Comparison of ENCODE assay signal across 9 cellular contexts in genomic region chr3:111547645-111548044, GRCh38. TPM values are rescaled to one million over a fixed set of nuclear protein-coding genes. Genes with fewer than 3 reads are reported as not detected.
DNase-seq lines count a peak whose midpoint lies in the region; ATAC-seq and TF ChIP-seq lines count a peak whose summit lies in the region.
"Had no signal": no experiment of that assay in that cellular context is flagged by ENCODE, and none has a peak within 500 bp of the region (broad histone marks: within the 10 kb centered on the region; RNA-seq: fewer than 3 reads in every experiment).

No MANE protein-coding gene starts in this region.

- no peak overlapping the region for H3K56ac ChIP-seq in H9 (ENCODE audit: insufficient read length, low read depth, low read length)

- H3T11ph ChIP-seq in H9 (ENCODE audit: low read length) = no peak overlapping the region

- no peaks in the 10 kb centered on the region for H3K27me3 ChIP-seq in SK-N-SH (ENCODE audit: insufficient read depth)
- H3K27me3 ChIP-seq in H9 (ENCODE audit: insufficient read depth, low read length) = no peaks in the 10 kb centered on the region

- H3K4me3 Mint-ChIP-seq in central memory CD8-positive, alpha-beta T cell = no peak overlapping the region
- no peak overlapping the region for H3K4me3 Mint-ChIP-seq in H9
- H3K4me3 Mint-ChIP-seq: neural crest cell had no signal

- no peak overlapping the region for H3K4ac ChIP-seq in H9 (ENCODE audit: low read depth, low read length)

- DNase-seq in KG1 (lab: John Stamatoyannopoulos, UW) = peak; percentile 68
- peak in 1 of 2 donors; percentile 30 for DNase-seq in central memory CD8-positive, alpha-beta T cell (ENCODE audit: low spot score in 2 of 2)
- no peak for DNase-seq in SK-N-SH
- DNase-seq in H9 = no peak
- DNase-seq in NCI-H2227 (lab: John Stamatoyannopoulos, UW; ENCODE audit: unreplicated experiment) = no peak
- DNase-seq in DMS153 (lab: John Stamatoyannopoulos, UW) = no peak

- no peak overlapping the region for H3K14ac ChIP-seq in H9 (ENCODE audit: insufficient read depth, low read length)

- peaks cover 40% of the 10 kb centered on the region for H3K4me1 Mint-ChIP-seq in central memory CD8-positive, alpha-beta T cell
- H3K4me1 Mint-ChIP-seq in H9 = no peaks in the 10 kb centered on the region; a peak in 2 of 4 replicates

- H3K23me2 ChIP-seq in H9 (ENCODE audit: insufficient read length, low read depth, low read length, poor library complexity, severe bottlenecking) = no peaks in the 10 kb centered on the region

- H3F3A ChIP-seq in SK-N-SH (replicated peaks; ENCODE audit: insufficient read depth) = no peaks in the 10 kb centered on the region

- no peaks in the 10 kb centered on the region for H3K79me2 ChIP-seq in SK-N-SH (ENCODE audit: insufficient read depth)
- 0 out of 2 replicates have a peak, but pooled peaks cover 1% of the 10 kb centered on the region for H3K79me2 ChIP-seq in H9 (ENCODE audit: insufficient read depth, low read length)

- no peak for TF ChIP-seq CTCF in SK-N-SH (IDR thresholded peaks at IDR 0.05)
- TF ChIP-seq CTCF in H9 (conservative IDR thresholded peaks at IDR 0.05) = no peak

- H2BK20ac ChIP-seq in H9 (ENCODE audit: low read depth, low read length, poor library complexity, severe bottlenecking) = no peak overlapping the region

- 92% methylated on average over 4 of the region's 4 CpGs for WGBS in SK-N-SH (ENCODE audit: low lambda C conversion rate)
- WGBS in H9 (ENCODE audit: extremely low coverage, insufficient read length, low lambda C conversion rate) = no CpG with 5 or more reads among the region's 4 CpGs

- no peaks in the 10 kb centered on the region for H3K9me3 Mint-ChIP-seq in central memory CD8-positive, alpha-beta T cell
- H3K9me3 Mint-ChIP-seq in H9 = no peaks in the 10 kb centered on the region
- H3K9me3 Mint-ChIP-seq: neural crest cell had no signal

- H3K27ac Mint-ChIP-seq in central memory CD8-positive, alpha-beta T cell (ENCODE audit: low read depth) = no peak overlapping the region
- no peak overlapping the region for H3K27ac Mint-ChIP-seq in H9

- ATAC-seq in GM18498 (IDR thresholded peaks at IDR 0.05; ENCODE audit: unreplicated experiment) = peak; percentile 86
- peak; percentile 85 for ATAC-seq in GM21576 (IDR thresholded peaks at IDR 0.05; ENCODE audit: unreplicated experiment)
- ATAC-seq in central memory CD8-positive, alpha-beta T cell (replicated peaks; ENCODE audit: extremely low read depth, poor library complexity, severe bottlenecking) = peak; percentile 59

- POLR2A ChIA-PET in SK-N-SH (lab: Yijun Ruan, JAX) = no interaction called here

- no peaks in the 10 kb centered on the region for H3K79me1 ChIP-seq in H9 (ENCODE audit: insufficient read depth, low read depth, low read length, poor library complexity, severe bottlenecking)

- H3K27me3 Mint-ChIP-seq in central memory CD8-positive, alpha-beta T cell = no peaks in the 10 kb centered on the region
- no peaks in the 10 kb centered on the region for H3K27me3 Mint-ChIP-seq in H9 (ENCODE audit: low read depth)

- H3K23ac ChIP-seq in H9 (ENCODE audit: insufficient read length, low read depth, low read length) = no peak overlapping the region

- peaks cover 30% of the 10 kb centered on the region for H3K36me3 Mint-ChIP-seq in central memory CD8-positive, alpha-beta T cell (ENCODE audit: insufficient read depth)
- no peaks in the 10 kb centered on the region for H3K36me3 Mint-ChIP-seq in H9 (ENCODE audit: insufficient read depth in 1 of 3, low read depth in 3 of 3)

- no peak overlapping the region for H2BK15ac ChIP-seq in H9 (ENCODE audit: low read depth, low read length)

- no peak overlapping the region for H3K27ac ChIP-seq in SK-N-SH (ENCODE audit: low read depth in 2 of 2, low read length in 1 of 2)
- no peak overlapping the region for H3K27ac ChIP-seq in H9 (ENCODE audit: insufficient read length, low read depth, low read length)

- CTCF ChIA-PET in SK-N-SH (lab: Yijun Ruan, JAX) = no interaction called here

- no peak overlapping the region for H2BK5ac ChIP-seq in H9 (ENCODE audit: insufficient read length, low read length)

- H4K5ac ChIP-seq in H9 (ENCODE audit: insufficient read length, low read depth, low read length) = no peak overlapping the region

- H3K9me3 ChIP-seq in SK-N-SH = no peaks in the 10 kb centered on the region
- H3K9me3 ChIP-seq in H9 (ENCODE audit: control insufficient read depth, low read depth, low read length) = no peaks in the 10 kb centered on the region

- TF ChIP-seq RAD21 in SK-N-SH (IDR thresholded peaks at IDR 0.05; ENCODE audit: low read length) = no peak

- H2AK5ac ChIP-seq in H9 (ENCODE audit: insufficient read length, low read length) = no peak overlapping the region

- H3K9me2 ChIP-seq in SK-N-SH = no peaks in the 10 kb centered on the region

- H3K4me1 ChIP-seq in SK-N-SH (ENCODE audit: control insufficient read depth in 1 of 2, insufficient read depth in 2 of 2, low read depth in 1 of 2, low read length in 1 of 2) (no peaks in the 10 kb centered on the region), H9 (ENCODE audit: insufficient read depth, low read length) (peaks cover 4% of the 10 kb centered on the region; the same call in 1 of the 2 replicates)

- no peak overlapping the region for H3K4me3 ChIP-seq in SK-N-SH (ENCODE audit: low read depth in 2 of 2, low read length in 1 of 2)

- H4K8ac ChIP-seq in H9 (replicated peaks; ENCODE audit: insufficient read length, low read depth, low read length) = no peak overlapping the region

- H3K18ac ChIP-seq in H9 (ENCODE audit: insufficient read length, low read depth, low read length) = no peak overlapping the region

- no peak for TF ChIP-seq EP300 in SK-N-SH (IDR thresholded peaks at IDR 0.05; ENCODE audit: borderline replicate concordance in 1 of 2, low read depth in 1 of 2, low read length in 1 of 2)

- H4K20me1 ChIP-seq in SK-N-SH (ENCODE audit: insufficient read depth) (no peaks in the 10 kb centered on the region), H9 (ENCODE audit: control insufficient read depth, insufficient read depth, insufficient read length) (no peaks in the 10 kb centered on the region)

- H3K4me2 ChIP-seq in SK-N-SH = no peak overlapping the region
- H3K4me2 ChIP-seq in H9 (ENCODE audit: insufficient read depth, insufficient read length, low read length) = no peak overlapping the region

- no peak overlapping the region for H2BK120ac ChIP-seq in H9 (ENCODE audit: low read depth, low read length, poor library complexity, severe bottlenecking)

- H2AFZ ChIP-seq in SK-N-SH (ENCODE audit: low read depth) (no peak overlapping the region), H9 (ENCODE audit: low read length) (no peak overlapping the region)

- H2BK12ac ChIP-seq in H9 (ENCODE audit: insufficient read length, low read depth, low read length) = no peak overlapping the region

- H3K36me3 ChIP-seq in SK-N-SH (replicated peaks in 1 of 2; ENCODE audit: control insufficient read depth in 1 of 2, insufficient read depth in 2 of 2, low read length in 1 of 2) = no peaks in the 10 kb centered on the region

- no peak overlapping the region for H3K9ac ChIP-seq in SK-N-SH
- no peak overlapping the region for H3K9ac ChIP-seq in H9 (ENCODE audit: extremely low read depth, insufficient read length, low read length)

- H4K91ac ChIP-seq in H9 (ENCODE audit: insufficient read length, low read depth, low read length) = no peak overlapping the region

TF ChIP-seq in SK-N-SH, 30 proteins besides CTCF, POLR2A, EP300 and RAD21:
- no peak for TF ChIP-seq FOXM1 (IDR thresholded peaks at IDR 0.05; ENCODE audit: low read depth)
- TF ChIP-seq JUND (IDR thresholded peaks at IDR 0.05) = no peak
- no peak for TF ChIP-seq NRF1 (IDR thresholded peaks at IDR 0.05; ENCODE audit: low read depth, low read length)

RNA-seq across cellular contexts. Expression of gene CD96, which starts 5.6 kb away (rescaled TPM):
- polyA plus RNA-seq in SK-N-SH (2012; rRNA removed) = 0.02 and 0.06 TPM in 2 replicates
- polyA plus RNA-seq in SK-N-SH (2012; cell fraction: cytosol; rRNA removed) = 0.03 and 0.05 TPM in 2 replicates
- polyA plus RNA-seq in SK-N-SH (2012; cell fraction: nucleus; rRNA removed) = 0.01 TPM in 1 of 2 replicates, not detected in the other
- not detected in 2 replicates for total RNA-seq in H9 (2021)
- total RNA-seq: neural crest cell had no signal

RNA-seq across cellular contexts. Expression of gene ZBED2, which starts 47.5 kb away (rescaled TPM):
- 0.76 and 1.3 TPM in 2 replicates for polyA plus RNA-seq in SK-N-SH (2012; rRNA removed)
- polyA plus RNA-seq in SK-N-SH (2012; cell fraction: cytosol; rRNA removed) = 1.3 and 1.4 TPM in 2 replicates
- polyA plus RNA-seq in SK-N-SH (2012; cell fraction: nucleus; rRNA removed) = 0.47 and 0.83 TPM in 2 replicates
- total RNA-seq in H9 (2021) = not detected in 2 replicates
- total RNA-seq: neural crest cell had no signal
